In genomic region chr16:81035975-81036750, GRCh38 we compare ENCODE assay signal across 8 cellular contexts. TPM values are rescaled to one million over a fixed set of nuclear protein-coding genes. Genes with fewer than 3 reads are reported as not detected.
A peak's percentile ranks its signal among the peaks of the same experiment; 100 is the strongest.
DNase-seq lines count a peak whose midpoint lies in the region; ATAC-seq and TF ChIP-seq lines count a peak whose summit lies in the region.

No MANE protein-coding gene starts in this region.

- H3K23me2 ChIP-seq in H9 (ENCODE audit: insufficient read length, low read depth, low read length, poor library complexity, severe bottlenecking): peaks cover 7% of the 10 kb centered on the region

- no peaks in the 10 kb centered on the region for H3K27me3 ChIP-seq in H9 (ENCODE audit: insufficient read depth, low read length)
- H3K27me3 ChIP-seq in thoracic aorta (replicated peaks; ENCODE audit: insufficient read depth): no peaks in the 10 kb centered on the region

- H2BK5ac ChIP-seq in H9 (ENCODE audit: insufficient read length, low read length): no peak overlapping the region

- no peak overlapping the region for H2AK5ac ChIP-seq in H9 (ENCODE audit: insufficient read length, low read length)

- H3K36me3 ChIP-seq in thoracic aorta: no peaks in the 10 kb centered on the region

- no peak overlapping the region for H3K56ac ChIP-seq in H9 (ENCODE audit: insufficient read length, low read depth, low read length)

- peak overlapping the region; percentile 96 for H3K4me2 ChIP-seq in H9 (ENCODE audit: insufficient read depth, insufficient read length, low read length)

- no peak overlapping the region for H2BK120ac ChIP-seq in H9 (ENCODE audit: low read depth, low read length, poor library complexity, severe bottlenecking)

- H3K23ac ChIP-seq in H9 (ENCODE audit: insufficient read length, low read depth, low read length): no peak overlapping the region

- TF ChIP-seq CTCF in GM12873 (IDR thresholded peaks at IDR 0.05; ENCODE audit: insufficient read depth, low read depth, low read length, missing control alignments) (peak; percentile 15), H9 (conservative IDR thresholded peaks at IDR 0.05) (no peak), fibroblast of mammary gland (conservative IDR thresholded peaks at IDR 0.05; ENCODE audit: control insufficient read depth, insufficient read depth, low read depth, low read length) (no peak), neural crest cell (conservative IDR thresholded peaks at IDR 0.05) (no peak), thoracic aorta (IDR thresholded peaks at IDR 0.05) (no peak)

- peak overlapping the region; percentile 92 for H3K18ac ChIP-seq in H9 (ENCODE audit: insufficient read length, low read depth, low read length)

- H3K14ac ChIP-seq in H9 (ENCODE audit: insufficient read depth, low read length): peak overlapping the region; percentile 96

- H3K4me3 ChIP-seq in fibroblast of mammary gland (ENCODE audit: control insufficient read depth, low read depth, low read length) (peak overlapping the region; percentile 65), thoracic aorta (peak overlapping the region; percentile 81)

- H4K91ac ChIP-seq in H9 (ENCODE audit: insufficient read length, low read depth, low read length): no peak overlapping the region

- no CpG with 5 or more reads among the region's 80 CpGs for WGBS in H9 (ENCODE audit: extremely low coverage, insufficient read length, low lambda C conversion rate)

- peaks cover 21 to 22% of the 10 kb centered on the region in 2 experiments for H3K4me1 Mint-ChIP-seq in H9
- H3K4me1 Mint-ChIP-seq in activated T-cell treated with anti-CD3 and anti-CD28 coated beads, Interleukin-2, amount 50 U/mL, for 24 hours (ENCODE audit: low read depth): peaks cover 34% of the 10 kb centered on the region
- peaks cover 33% of the 10 kb centered on the region for H3K4me1 Mint-ChIP-seq in neural crest cell

- no peak overlapping the region for H2AFZ ChIP-seq in H9 (ENCODE audit: low read length)

- no peak overlapping the region for H3K27ac ChIP-seq in H9 (ENCODE audit: insufficient read length, low read depth, low read length)
- no peak overlapping the region for H3K27ac ChIP-seq in thoracic aorta

- no peak overlapping the region for H2BK20ac ChIP-seq in H9 (ENCODE audit: low read depth, low read length, poor library complexity, severe bottlenecking)

- H3K4me3 Mint-ChIP-seq in H9 (peak overlapping the region; percentile 82 to 88), neural crest cell (peak overlapping the region; percentile 94)
- H3K4me3 Mint-ChIP-seq in activated T-cell treated with anti-CD3 and anti-CD28 coated beads, Interleukin-2, amount 50 U/mL, for 24 hours: peak overlapping the region; percentile 83

- H3K27me3 Mint-ChIP-seq in H9 (ENCODE audit: low read depth): no peaks in the 10 kb centered on the region
- H3K27me3 Mint-ChIP-seq in activated T-cell treated with anti-CD3 and anti-CD28 coated beads, Interleukin-2, amount 50 U/mL, for 24 hours: no peaks in the 10 kb centered on the region
- no peaks in the 10 kb centered on the region for H3K27me3 Mint-ChIP-seq in neural crest cell (ENCODE audit: low read depth)

- no peak overlapping the region for H4K8ac ChIP-seq in H9 (replicated peaks; ENCODE audit: insufficient read length, low read depth, low read length)

- peaks cover 8% of the 10 kb centered on the region; the same call in 1 of the 2 replicates for H3K79me2 ChIP-seq in H9 (ENCODE audit: insufficient read depth, low read length)

- DNase-seq in H9: peak; percentile 42
- peak; percentile 31 for DNase-seq in M059J (ENCODE audit: low read depth)
- no peak for DNase-seq in activated T-cell treated with anti-CD3 and anti-CD28 coated beads, Interleukin-2, amount 50 U/mL, for 24 hours
- peak; percentile 19 for DNase-seq in fibroblast of mammary gland (ENCODE audit: low read depth)
- DNase-seq in neural crest cell (ENCODE audit: low read depth, low spot score): peak; percentile 14
- DNase-seq in thoracic aorta (ENCODE audit: low spot score): no peak
- no peak for DNase-seq in NCI-H2029 (lab: John Stamatoyannopoulos, UW)

- H3T11ph ChIP-seq in H9 (ENCODE audit: low read length): no peak overlapping the region

- no peak overlapping the region for H2BK12ac ChIP-seq in H9 (ENCODE audit: insufficient read length, low read depth, low read length)

- no peak overlapping the region for H2BK15ac ChIP-seq in H9 (ENCODE audit: low read depth, low read length)

- no peak overlapping the region for H3K4ac ChIP-seq in H9 (ENCODE audit: low read depth, low read length)

- peaks cover 3% of the 10 kb centered on the region for H3K79me1 ChIP-seq in H9 (ENCODE audit: insufficient read depth, low read depth, low read length, poor library complexity, severe bottlenecking)

- H4K20me1 ChIP-seq in H9 (ENCODE audit: control insufficient read depth, insufficient read depth, insufficient read length): no peaks in the 10 kb centered on the region

- H3K9me3 Mint-ChIP-seq in H9 (peaks cover 8 to 10% of the 10 kb centered on the region in 2 experiments), neural crest cell (peaks cover 3% of the 10 kb centered on the region)
- H3K9me3 Mint-ChIP-seq in activated T-cell treated with anti-CD3 and anti-CD28 coated beads, Interleukin-2, amount 50 U/mL, for 24 hours: no peaks in the 10 kb centered on the region

- H3K9ac ChIP-seq in H9 (ENCODE audit: extremely low read depth, insufficient read length, low read length): peak overlapping the region; percentile 83

- H3K9me3 ChIP-seq in H9 (ENCODE audit: control insufficient read depth, low read depth, low read length) (no peaks in the 10 kb centered on the region), thoracic aorta (no peaks in the 10 kb centered on the region)

- ATAC-seq in thoracic aorta (ENCODE audit: insufficient number of reproducible peaks, low FRiP score, low read depth): peak; percentile 13

- no peak overlapping the region for H4K5ac ChIP-seq in H9 (ENCODE audit: insufficient read length, low read depth, low read length)

- H3K36me3 Mint-ChIP-seq in H9 (ENCODE audit: insufficient read depth in 1 of 3, low read depth in 3 of 3) (peaks cover 17 to 47% (median 41%) of the 10 kb centered on the region in 3 experiments), neural crest cell (ENCODE audit: low read depth) (peaks cover 18% of the 10 kb centered on the region)
- peaks cover 55% of the 10 kb centered on the region for H3K36me3 Mint-ChIP-seq in activated T-cell treated with anti-CD3 and anti-CD28 coated beads, Interleukin-2, amount 50 U/mL, for 24 hours (ENCODE audit: low read depth)

- H3K4me1 ChIP-seq in H9 (ENCODE audit: insufficient read depth, low read length) (0 out of 2 replicates have a peak, but pooled peaks cover 5% of the 10 kb centered on the region), thoracic aorta (ENCODE audit: control insufficient read depth in 1 of 2, low read depth in 2 of 2) (peaks cover 11 to 18% of the 10 kb centered on the region in 2 donors)

- peak overlapping the region in 1 of 3 experiments; percentile 81; a peak in 1 of 7 replicates for H3K27ac Mint-ChIP-seq in H9
- H3K27ac Mint-ChIP-seq in activated T-cell treated with anti-CD3 and anti-CD28 coated beads, Interleukin-2, amount 50 U/mL, for 24 hours: peak overlapping the region; percentile 79
- peak overlapping the region; percentile 53 for H3K27ac Mint-ChIP-seq in neural crest cell (ENCODE audit: unreplicated experiment)

RNA-seq across cellular contexts. Expression of gene ATMIN, which starts 0.5 kb away (rescaled TPM):
- 56.5 and 66.6 TPM in 2 replicates for total RNA-seq in H9 (2021)
- total RNA-seq in M059J (2014; rRNA removed; shearing (Covaris generic)): 39.9 and 55.6 TPM in 2 replicates
- 49.1 and 51.4 TPM in 2 replicates for total RNA-seq in neural crest cell
- 10 to 100 TPM; 32.0 to 32.5 TPM for total RNA-seq in thoracic aorta

RNA-seq across cellular contexts. Expression of gene CENPN, which starts 29.1 kb away (rescaled TPM):
- total RNA-seq in H9 (2021) (78.6 and 83.2 TPM in 2 replicates), neural crest cell (66.3 TPM in 2 replicates), thoracic aorta (10 to 100 TPM in 1 of 2 donors, 1 to 10 TPM in 1; 7.8 to 48.1 TPM)
- total RNA-seq in M059J (2014; rRNA removed; shearing (Covaris generic)): 112 and 210 TPM in 2 replicates

RNA-seq across cellular contexts. Expression of gene CMC2, which starts 29.5 kb away (rescaled TPM):
- 64.2 and 65.7 TPM in 2 replicates for total RNA-seq in H9 (2021)
- 144 and 150 TPM in 2 replicates for total RNA-seq in M059J (2014; rRNA removed; shearing (Covaris generic))
- total RNA-seq in neural crest cell: 75.0 and 87.6 TPM in 2 replicates
- 10 to 100 TPM; 20.5 to 61.7 TPM for total RNA-seq in thoracic aorta

RNA-seq across cellular contexts. Expression of gene C16orf46, which starts 40.9 kb away (rescaled TPM):
- total RNA-seq in H9 (2021): 0.86 and 2.0 TPM in 2 replicates
- 1.4 TPM in 1 of 2 replicates, not detected in the other for total RNA-seq in M059J (2014; rRNA removed; shearing (Covaris generic))
- total RNA-seq in neural crest cell: 1.8 and 2.1 TPM in 2 replicates
- 1 to 10 TPM in 1 of 2 donors, under 1 TPM in 1; 0.54 to 1.3 TPM for total RNA-seq in thoracic aorta

Comparison
In these comparisons a context has a peak if more than half of its experiments do, and no peak if none do; other contexts are left out.
1. DNase-seq: peak in H9 (single experiment), M059J (single experiment), fibroblast of mammary gland (single experiment) and neural crest cell (single experiment); none in activated T-cell treated with anti-CD3 and anti-CD28 coated beads, Interleukin-2, amount 50 U/mL, for 24 hours (single experiment), thoracic aorta (single experiment) and NCI-H2029 (single experiment).
2. Peak in every context shown above with its lines, with median percentiles within 50 percentile points of each other: H3K4me3 Mint-ChIP-seq.